In genomic region chr4:159003420-159004253, GRCh38 we compare ENCODE assay signal across 1 cellular context.
A peak's percentile ranks its signal among the peaks of the same experiment; 100 is the strongest.
TF ChIP-seq lines count a peak whose summit lies in the region.

No MANE protein-coding gene starts in this region.

TF ChIP-seq in K562, 482 proteins besides CTCF, POLR2A, EP300 and RAD21 (continued from another document and continues in another):
- TF ChIP-seq TSC22D4 (tag; IDR thresholded peaks at IDR 0.05): no peak
- no peak; the same call in 1 of the 2 replicates for TF ChIP-seq EHMT2 (IDR thresholded peaks at IDR 0.05)
- no peak for TF ChIP-seq PTBP1 (IDR thresholded peaks at IDR 0.05; ENCODE audit: low read depth, low read length)
- no peak for TF ChIP-seq FOXA3 (CRISPR knock-in tag; conservative IDR thresholded peaks at IDR 0.05 in 1 of 2, IDR thresholded peaks at IDR 0.05 in 1 of 2)
- TF ChIP-seq HLTF (IDR thresholded peaks at IDR 0.05): peak; percentile 20; the same call in 1 of the 2 replicates
- peak; percentile 55 for TF ChIP-seq GABPA (tag; conservative IDR thresholded peaks at IDR 0.05; ENCODE audit: low read depth)
- 0 out of 2 replicates have a peak, but pooled peaks have one; percentile 12 for TF ChIP-seq CTBP1 (IDR thresholded peaks at IDR 0.05; ENCODE audit: borderline replicate concordance)
- peak; percentile 69; the same call in 1 of the 2 replicates for TF ChIP-seq ZNF584 (CRISPR knock-in tag; IDR thresholded peaks at IDR 0.05; ENCODE audit: low read depth)
- TF ChIP-seq RNF2 (IDR thresholded peaks at IDR 0.05): no peak
- peak in 1 of 2 experiments; percentile 16; a peak in 1 of 4 replicates for TF ChIP-seq HDAC1 (IDR thresholded peaks at IDR 0.05)
- no peak for TF ChIP-seq ZNF57 (CRISPR knock-in tag; IDR thresholded peaks at IDR 0.05)
- peak; percentile 61 for TF ChIP-seq PRDM10 (IDR thresholded peaks at IDR 0.05; ENCODE audit: partially characterized antibody)
- no peak for TF ChIP-seq BDP1 (IDR thresholded peaks at IDR 0.05; ENCODE audit: insufficient read depth, insufficient read length)
- peak; percentile 50; the same call in 1 of the 2 replicates for TF ChIP-seq ELF1 (tag; IDR thresholded peaks at IDR 0.05)
- TF ChIP-seq POLR2AphosphoS5 (IDR thresholded peaks at IDR 0.05; ENCODE audit: control insufficient read depth, insufficient read depth, low read depth, low read length): 0 out of 2 replicates have a peak, but pooled peaks have one; percentile 43
- peak; percentile 98 for TF ChIP-seq LEF1 (IDR thresholded peaks at IDR 0.05)
- no peak for TF ChIP-seq STAT5B (CRISPR knock-in tag; IDR thresholded peaks at IDR 0.05)
- peak; percentile 81; the same call in 1 of the 2 replicates for TF ChIP-seq GATAD2B (IDR thresholded peaks at IDR 0.05; ENCODE audit: borderline replicate concordance)
- no peak for TF ChIP-seq RBM34 (IDR thresholded peaks at IDR 0.05; ENCODE audit: borderline replicate concordance, insufficient read depth, low read length)
- TF ChIP-seq POLR2B (IDR thresholded peaks at IDR 0.05; ENCODE audit: low read depth, partially characterized antibody): no peak
- no peak for TF ChIP-seq MED1 (CRISPR knock-in tag; IDR thresholded peaks at IDR 0.05; ENCODE audit: borderline replicate concordance)
- peak; percentile 13; the same call in 1 of the 2 replicates for TF ChIP-seq ZNF589 (CRISPR knock-in tag; IDR thresholded peaks at IDR 0.05; ENCODE audit: low read depth)
- no peak for TF ChIP-seq ZNF707 (CRISPR knock-in tag; conservative IDR thresholded peaks at IDR 0.05)
- TF ChIP-seq SMAD4 (CRISPR knock-in tag; conservative IDR thresholded peaks at IDR 0.05): peak; percentile 69
- no peak for TF ChIP-seq ELK1 (CRISPR knock-in tag; IDR thresholded peaks at IDR 0.05)
- no peak for TF ChIP-seq GABPB2 (CRISPR knock-in tag; conservative IDR thresholded peaks at IDR 0.05)
- no peak for TF ChIP-seq HINFP (tag; conservative IDR thresholded peaks at IDR 0.05; ENCODE audit: low read depth)
- TF ChIP-seq ARID1B (IDR thresholded peaks at IDR 0.05): peak; percentile 90
- no peak for TF ChIP-seq KLF13 (tag; IDR thresholded peaks at IDR 0.05; ENCODE audit: borderline replicate concordance, low read depth)
- peak; percentile 26 for TF ChIP-seq NUFIP1 (IDR thresholded peaks at IDR 0.05; ENCODE audit: partially characterized antibody)
- TF ChIP-seq CEBPG (CRISPR knock-in tag; IDR thresholded peaks at IDR 0.05): no peak
- TF ChIP-seq CEBPG (tag; conservative IDR thresholded peaks at IDR 0.05 in 1 of 2, IDR thresholded peaks at IDR 0.05 in 1 of 2): no peak
- TF ChIP-seq SIN3A (IDR thresholded peaks at IDR 0.05; ENCODE audit: borderline replicate concordance in 2 of 2, control insufficient read depth in 1 of 2, low read depth in 2 of 2, low read length in 2 of 2): no peak
- no peak for TF ChIP-seq MXI1 (IDR thresholded peaks at IDR 0.05; ENCODE audit: low read depth, low read length)
- TF ChIP-seq ZFX (CRISPR knock-in tag; IDR thresholded peaks at IDR 0.05): no peak
- TF ChIP-seq ZNF511 (CRISPR knock-in tag; IDR thresholded peaks at IDR 0.05): no peak
- no peak for TF ChIP-seq ZNF644 (tag; IDR thresholded peaks at IDR 0.05; ENCODE audit: low read depth)
- TF ChIP-seq TBP (optimal IDR thresholded peaks at IDR 0.05; ENCODE audit: low read depth, low read length): peak; percentile 47
- TF ChIP-seq ZNF561 (CRISPR knock-in tag; conservative IDR thresholded peaks at IDR 0.05): no peak
- TF ChIP-seq MAFG (tag; conservative IDR thresholded peaks at IDR 0.05): peak; percentile 91
- TF ChIP-seq MAZ (CRISPR knock-in tag; conservative IDR thresholded peaks at IDR 0.05 in 1 of 2, IDR thresholded peaks at IDR 0.05 in 1 of 2): peak in 1 of 2 experiments; percentile 56; a peak in 2 of 4 replicates
- TF ChIP-seq ZEB2 (IDR thresholded peaks at IDR 0.05): peak; percentile 36; the same call in 1 of the 2 replicates
- peak; percentile 75 for TF ChIP-seq MAFF (IDR thresholded peaks at IDR 0.05; ENCODE audit: low read length)
- no peak for TF ChIP-seq SMAD2 (IDR thresholded peaks at IDR 0.05; ENCODE audit: low read depth, low read length)
- TF ChIP-seq POU5F1 (IDR thresholded peaks at IDR 0.05; ENCODE audit: borderline replicate concordance, low read depth, low read length, partially characterized antibody): no peak
- TF ChIP-seq DDX20 (tag; IDR thresholded peaks at IDR 0.05; ENCODE audit: low read depth): peak; percentile 46; the same call in 1 of the 2 replicates
- TF ChIP-seq NR4A1 (CRISPR knock-in tag; IDR thresholded peaks at IDR 0.05): no peak
- peak; percentile 85 for TF ChIP-seq NR4A1 (tag; IDR thresholded peaks at IDR 0.05)
- TF ChIP-seq RCOR1 (IDR thresholded peaks at IDR 0.05; ENCODE audit: borderline replicate concordance in 1 of 2, low read depth in 2 of 2, low read length in 2 of 2): peak in 1 of 2 experiments; percentile 49; a peak in 1 of 4 replicates
- peak; percentile 83 for TF ChIP-seq NCOR1 (IDR thresholded peaks at IDR 0.05)
- 0 out of 2 replicates have a peak, but pooled peaks have one; percentile 26 for TF ChIP-seq DMBX1 (CRISPR knock-in tag; IDR thresholded peaks at IDR 0.05; ENCODE audit: borderline replicate concordance)
- TF ChIP-seq RHOXF2B (CRISPR knock-in tag; conservative IDR thresholded peaks at IDR 0.05): no peak
- 0 out of 2 replicates have a peak, but pooled peaks have one; percentile 5 for TF ChIP-seq NFE2L1 (tag; IDR thresholded peaks at IDR 0.05; ENCODE audit: borderline replicate concordance, low read depth)
- peak; percentile 28; the same call in 1 of the 2 replicates for TF ChIP-seq CC2D1A (IDR thresholded peaks at IDR 0.05)
- peak; percentile 92 for TF ChIP-seq DPF2 (IDR thresholded peaks at IDR 0.05)
- peak; percentile 77 for TF ChIP-seq CBFA2T2 (conservative IDR thresholded peaks at IDR 0.05)
- TF ChIP-seq BCOR (IDR thresholded peaks at IDR 0.05): no peak
- TF ChIP-seq PHF20 (IDR thresholded peaks at IDR 0.05; ENCODE audit: partially characterized antibody): no peak
- TF ChIP-seq MCM2 (IDR thresholded peaks at IDR 0.05; ENCODE audit: low read depth): no peak
- peak; percentile 66 for TF ChIP-seq NFRKB (IDR thresholded peaks at IDR 0.05; ENCODE audit: low read depth)
- TF ChIP-seq ZNF592 (IDR thresholded peaks at IDR 0.05): peak; percentile 69; the same call in 1 of the 2 replicates
- no peak for TF ChIP-seq ATF1 (CRISPR knock-in tag; IDR thresholded peaks at IDR 0.05)
- peak; percentile 43 for TF ChIP-seq ATF1 (tag; IDR thresholded peaks at IDR 0.05)
- no peak for TF ChIP-seq ZNF398 (CRISPR knock-in tag; IDR thresholded peaks at IDR 0.05)
- TF ChIP-seq TRIM24 (IDR thresholded peaks at IDR 0.05): peak; percentile 65 to 75
- TF ChIP-seq KDM1A (IDR thresholded peaks at IDR 0.05): peak; percentile 51 to 63; a peak in 1 of 4 replicates
- 0 out of 2 replicates have a peak, but pooled peaks have one; percentile 45 for TF ChIP-seq ZNF384 (IDR thresholded peaks at IDR 0.05; ENCODE audit: low read depth, low read length)
